15 cellular contexts compared by ENCODE assay signal in the genomic region with DNA sequence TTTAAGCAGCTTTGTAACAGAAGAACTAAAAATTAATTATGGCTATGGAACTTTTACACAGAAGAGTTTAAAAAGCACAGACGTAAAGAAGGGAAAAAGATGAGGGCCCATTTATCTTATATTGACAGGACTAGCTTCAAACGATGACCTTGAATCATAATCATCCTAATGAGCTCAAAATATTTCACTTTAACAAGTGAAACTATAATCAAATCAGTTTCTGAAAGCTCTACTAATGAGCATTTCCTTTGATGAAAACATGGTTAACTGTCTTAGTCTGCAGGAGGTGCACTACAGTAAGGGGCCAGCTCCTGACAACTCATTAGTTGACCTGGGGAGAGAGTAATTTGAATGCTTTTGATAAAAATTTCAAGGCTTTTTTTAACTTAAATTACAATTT.
A peak's percentile ranks its signal among the peaks of the same experiment; 100 is the strongest.
DNase-seq lines count a peak whose midpoint lies in the region; ATAC-seq lines count a peak whose summit lies in the region.
"Had no signal": no experiment of that assay in that cellular context is flagged by ENCODE, and none has a peak within 500 bp of the region (broad histone marks: within the 10 kb centered on the region; RNA-seq: fewer than 3 reads in every experiment).

No MANE protein-coding gene starts in this region.

- DNase-seq in NCI-H69 (lab: John Stamatoyannopoulos, UW) = peak; percentile 5
- peak; percentile 47 for DNase-seq in retina
- no peak for DNase-seq in SW480 (ENCODE audit: low spot score)
- DNase-seq: CD4-positive, alpha-beta T cell; CD8-positive, alpha-beta memory T cell; DMS 273 treated with DMSO at 0.1 percent for 48 hours; DMS79; EL; GDM1; H9 had no signal

- ATAC-seq in GM18867 (IDR thresholded peaks at IDR 0.05; ENCODE audit: unreplicated experiment) = peak; percentile 76
- ATAC-seq in GM19328 (IDR thresholded peaks at IDR 0.05; ENCODE audit: unreplicated experiment) = no peak
- no peak for ATAC-seq in GM21381 (IDR thresholded peaks at IDR 0.05; ENCODE audit: unreplicated experiment)
- ATAC-seq: GM23338, HCT116 had no signal
